25 cellular contexts compared by ENCODE assay signal in genomic region chr5:87383216-87383615, GRCh38. TPM values are rescaled to one million over a fixed set of nuclear protein-coding genes. Genes with fewer than 3 reads are reported as not detected.
A peak's percentile ranks its signal among the peaks of the same experiment; 100 is the strongest.
DNase-seq lines count a peak whose midpoint lies in the region; ATAC-seq, FAIRE-seq and TF ChIP-seq lines count a peak whose summit lies in the region.
"Had no signal": no experiment of that assay in that cellular context is flagged by ENCODE, and none has a peak within 500 bp of the region (broad histone marks: within the 10 kb centered on the region; RNA-seq: fewer than 3 reads in every experiment).

No MANE protein-coding gene starts in this region.

- no peak overlapping the region for H2BK15ac ChIP-seq in IMR-90 (ENCODE audit: low read depth, low read length)

- SMC1A ChIA-PET in GM12878 (lab: Charles Lee; ENCODE audit: uncharacterized antibody, unreplicated experiment) = interaction anchor here (1.5 to 2.7 kb wide), 6 partner anchors 10 to 313 kb away, joined by 4 to 15 read pairs (median 5); no protein-coding TSS in a partner anchor

- no peak overlapping the region for H2AFZ ChIP-seq in IMR-90 (replicated peaks; ENCODE audit: low read length, poor library complexity)
- no peak overlapping the region for H2AFZ ChIP-seq in GM12878 (ENCODE audit: control insufficient read depth, low read depth, low read length)

- FAIRE-seq in GM12878 (lab: Jason Lieb, UNC) = peak; percentile 81
- FAIRE-seq: K562 had no signal

- no peak overlapping the region for H3K56ac ChIP-seq in IMR-90 (ENCODE audit: extremely low read depth, insufficient read depth, low read length)

- H2AK9ac ChIP-seq in IMR-90 (replicated peaks; ENCODE audit: low read depth, low read length, poor library complexity) = no peak overlapping the region

- H3K4me2 ChIP-seq in IMR-90 (ENCODE audit: low read depth, low read length) = no peak overlapping the region
- H3K4me2 ChIP-seq in GM12878 (ENCODE audit: control insufficient read depth, insufficient read depth) = no peak overlapping the region

- H3K27me3 ChIP-seq in BJ (ENCODE audit: control insufficient read depth, insufficient read depth, low read length) = no peaks in the 10 kb centered on the region
- H3K27me3 ChIP-seq in IMR-90 (ENCODE audit: control insufficient read depth, insufficient read depth, low read length) = no peaks in the 10 kb centered on the region
- H3K27me3 ChIP-seq in GM12878 (replicated peaks in 1 of 2; ENCODE audit: control insufficient read depth in 2 of 2, insufficient read depth in 2 of 2, low read length in 1 of 2) = no peaks in the 10 kb centered on the region
- H3K27me3 ChIP-seq: sigmoid colon had no signal

- TF ChIP-seq CTCF in BJ (IDR thresholded peaks at IDR 0.05; ENCODE audit: insufficient read depth, low read depth, low read length) (no peak), IMR-90 (conservative IDR thresholded peaks at IDR 0.05; ENCODE audit: low read depth, low read length) (no peak), GM12878 (IDR thresholded peaks at IDR 0.05 in 2 of 3, conservative IDR thresholded peaks at IDR 0.05 in 1 of 3; ENCODE audit: control insufficient read depth in 2 of 3, extremely low read depth in 1 of 3, insufficient read depth in 1 of 3, low read depth in 3 of 3, low read length in 3 of 3) (no peak), nephron progenitor cell (IDR thresholded peaks at IDR 0.05) (no peak)

- H2AK5ac ChIP-seq in IMR-90 (ENCODE audit: low read depth, low read length) = no peak overlapping the region

- H3K27ac ChIP-seq in IMR-90 (ENCODE audit: insufficient read depth, low read length) = no peak overlapping the region
- no peak overlapping the region for H3K27ac ChIP-seq in GM12878 (ENCODE audit: control insufficient read depth, insufficient read depth)
- H3K27ac ChIP-seq: sigmoid colon, thoracic aorta had no signal

- H2BK20ac ChIP-seq in IMR-90 (ENCODE audit: low read depth, low read length) = no peak overlapping the region

- ATAC-seq in IMR-90 (ENCODE audit: low read depth) (peak; percentile 95), GM12878 (no peak), HG03135 (IDR thresholded peaks at IDR 0.05; ENCODE audit: unreplicated experiment) (no peak), HG02981 (IDR thresholded peaks at IDR 0.05; ENCODE audit: unreplicated experiment) (no peak)
- ATAC-seq: esophagus mucosa; K562; Right ventricle myocardium inferior; stimulated activated effector memory CD8-positive, alpha-beta T cell treated with anti-CD3 and anti-CD28 coated beads, Interleukin-12 subunit alpha, Interleukin-12 subunit beta, amount 100 ng/mL, for 72 hours had no signal

- peak overlapping the region; percentile 59 for H3K27ac Mint-ChIP-seq in nephron progenitor cell
- H3K27ac Mint-ChIP-seq: stimulated activated effector memory CD8-positive, alpha-beta T cell treated with anti-CD3 and anti-CD28 coated beads, Interleukin-12 subunit alpha, Interleukin-12 subunit beta, amount 100 ng/mL, for 72 hours had no signal

- no peak overlapping the region for H4K5ac ChIP-seq in IMR-90 (ENCODE audit: low read depth, low read length)

- H3K4ac ChIP-seq in IMR-90 (ENCODE audit: low read depth, low read length) = no peak overlapping the region

- H3K4me3 Mint-ChIP-seq in nephron progenitor cell = no peak overlapping the region
- H3K4me3 Mint-ChIP-seq: natural killer cell; stimulated activated effector memory CD8-positive, alpha-beta T cell treated with anti-CD3 and anti-CD28 coated beads, Interleukin-12 subunit alpha, Interleukin-12 subunit beta, amount 100 ng/mL, for 72 hours had no signal

- H2BK120ac ChIP-seq in IMR-90 (ENCODE audit: low read depth, low read length) = no peak overlapping the region

- no peak for TF ChIP-seq POLR2A in IMR-90 (IDR thresholded peaks at IDR 0.05; ENCODE audit: low read depth, low read length)
- no peak for TF ChIP-seq POLR2A in GM12878 (IDR thresholded peaks at IDR 0.05; ENCODE audit: low read depth, low read length)

- peaks cover 6% of the 10 kb centered on the region; the same call in 1 of the 2 replicates for H4K20me1 ChIP-seq in IMR-90 (ENCODE audit: insufficient read depth, low read length)
- no peaks in the 10 kb centered on the region for H4K20me1 ChIP-seq in GM12878 (ENCODE audit: control insufficient read depth, insufficient read depth)

- no peak overlapping the region for H3K23ac ChIP-seq in IMR-90 (ENCODE audit: low read depth, low read length)

- POLR2A ChIA-PET in BJ (lab: Charles Lee) = no interaction called here
- POLR2A ChIA-PET in IMR-90 (lab: Charles Lee; ENCODE audit: unreplicated experiment) = interaction anchor here (1.0 kb wide), 1 partner anchor 115 kb away, joined by 4 read pairs; the partner anchor contains the start of gene RASA1
- POLR2A ChIA-PET in GM12878 (lab: Charles Lee) = no interaction called here

- H3K36me3 ChIP-seq in BJ (ENCODE audit: control insufficient read depth, insufficient read depth, low read length) (peaks cover 2% of the 10 kb centered on the region), IMR-90 (ENCODE audit: control insufficient read depth, insufficient read depth, low read length) (peaks cover 18% of the 10 kb centered on the region), GM12878 (ENCODE audit: control insufficient read depth in 2 of 2, insufficient read depth in 2 of 2, low read length in 1 of 2) (peaks cover 0 to 26% of the 10 kb centered on the region in 2 experiments; a peak in 3 of 4 replicates)
- H3K36me3 ChIP-seq: thoracic aorta had no signal

- BruUV-seq in IMR-90 (replicated peaks; lab: Mats Ljungman, UMichigan) (no TSS peak), GM12878 (replicated peaks; lab: Mats Ljungman, UMichigan) (no TSS peak)

- intact Hi-C loops in IMR-90 (cut with micrococcal nuclease) (loop anchor here (1.0 to 5.0 kb wide), 2 partner anchors 115 to 311 kb away; no protein-coding TSS in a partner anchor), GM12878 (cut with micrococcal nuclease; ENCODE audit: unreplicated experiment) (no loop called here)

- H4K91ac ChIP-seq in IMR-90 (ENCODE audit: insufficient read depth, low read depth, low read length) = no peak overlapping the region

- CTCF ChIA-PET in BJ (lab: Yijun Ruan, JAX) (interaction anchor here (1.7 kb wide), 1 partner anchor 313 kb away, joined by 3 read pairs; no protein-coding TSS in a partner anchor), IMR-90 (lab: Yijun Ruan, JAX) (interaction anchor here (0.6 kb wide), 1 partner anchor 271 kb away, joined by 5 read pairs; no protein-coding TSS in a partner anchor), GM12878 (lab: Yijun Ruan, JAX) (interaction anchor here (0.6 to 1.3 kb wide), 3 partner anchors 12 to 1655 kb away, joined by 3 to 4 read pairs (median 3); no protein-coding TSS in a partner anchor)

- no peak overlapping the region for H3K18ac ChIP-seq in IMR-90 (ENCODE audit: low read depth, low read length)

- peaks cover 2% of the 10 kb centered on the region; the same call in 1 of the 2 replicates for H3K9me1 ChIP-seq in IMR-90 (ENCODE audit: insufficient read depth, low read length)

- dilution Hi-C loops in IMR-90 (cut with HindIII; ENCODE audit: low sequenced_read_pairs, unreplicated experiment) = no loop called here

- peaks cover 27% of the 10 kb centered on the region for H3K36me3 Mint-ChIP-seq in nephron progenitor cell (ENCODE audit: low read depth)

- H3K9me3 ChIP-seq in IMR-90 (ENCODE audit: control insufficient read depth, insufficient read depth, low read length) (no peaks in the 10 kb centered on the region), GM12878 (replicated peaks; ENCODE audit: control insufficient read depth, insufficient read depth, low read length) (no peaks in the 10 kb centered on the region)
- H3K9me3 ChIP-seq: sigmoid colon, thoracic aorta had no signal

- peak overlapping the region; percentile 75 for H2BK5ac ChIP-seq in IMR-90 (ENCODE audit: low read depth, low read length, poor library complexity, severe bottlenecking)

- H3K9me3 Mint-ChIP-seq in nephron progenitor cell = no peaks in the 10 kb centered on the region
- H3K9me3 Mint-ChIP-seq: natural killer cell; stimulated activated effector memory CD8-positive, alpha-beta T cell treated with anti-CD3 and anti-CD28 coated beads, Interleukin-12 subunit alpha, Interleukin-12 subunit beta, amount 100 ng/mL, for 72 hours had no signal

- H4K8ac ChIP-seq in IMR-90 (ENCODE audit: low read depth in 2 of 2, low read length in 2 of 2) = no peak overlapping the region; a peak in 1 of 4 replicates

- no peaks in the 10 kb centered on the region for H3K79me2 ChIP-seq in GM12878 (ENCODE audit: control insufficient read depth, insufficient read depth, low read length)

- H3K14ac ChIP-seq in IMR-90 (replicated peaks; ENCODE audit: low read depth, low read length) = no peak overlapping the region

- H3K4me1 ChIP-seq in IMR-90 (ENCODE audit: control insufficient read depth, insufficient read depth, low read length) = peaks cover 5% of the 10 kb centered on the region
- no peaks in the 10 kb centered on the region for H3K4me1 ChIP-seq in GM12878 (ENCODE audit: control insufficient read depth, insufficient read depth, low read length)

- DNase-seq in BJ (ENCODE audit: low read depth) = peak; percentile 38
- peak; percentile 82 for DNase-seq in IMR-90
- no peak for DNase-seq in GM12878 (ENCODE audit: low read depth, low spot score)
- DNase-seq in nephron progenitor cell = no peak
- no peak for DNase-seq in activated CD4-positive, alpha-beta T cell treated with anti-CD3 and anti-CD28 coated beads for 4 hours
- DNase-seq in DMS153 (lab: John Stamatoyannopoulos, UW) = no peak
- DNase-seq: activated naive CD4-positive, alpha-beta T cell; AML-193; aorta; DMS79 treated with DMSO at 0.1 percent for 48 hours; effector CD8-positive, alpha-beta T cell; natural killer cell; NCI-H1694; NCI-H2171 treated with DMSO at 0.1 percent for 48 hours; NCI-H526; posterior cingulate gyrus; sigmoid colon; T-helper 1 cell had no signal

- H3K27me3 Mint-ChIP-seq in nephron progenitor cell (ENCODE audit: low read depth, poor library complexity) = no peaks in the 10 kb centered on the region

- no peaks in the 10 kb centered on the region for H3K4me1 Mint-ChIP-seq in nephron progenitor cell
- H3K4me1 Mint-ChIP-seq: natural killer cell; stimulated activated effector memory CD8-positive, alpha-beta T cell treated with anti-CD3 and anti-CD28 coated beads, Interleukin-12 subunit alpha, Interleukin-12 subunit beta, amount 100 ng/mL, for 72 hours had no signal

- WGBS in IMR-90 (ENCODE audit: extremely low coverage in 2 of 2, insufficient read length in 1 of 2), 2 experiments = no CpG with 5 or more reads among the region's 1 CpG
- 96% methylated on average over 1 of the region's 1 CpG for WGBS in GM12878 (ENCODE audit: insufficient coverage, insufficient replicate concordance, low lambda C conversion rate, missing lambda C conversion rate)

- RAD21 ChIA-PET in GM12878 (lab: Charles Lee; ENCODE audit: unreplicated experiment) = interaction anchor here (0.9 to 1.4 kb wide), 2 partner anchors 17 to 314 kb away, joined by 3 to 4 read pairs; no protein-coding TSS in a partner anchor

- H3K9ac ChIP-seq in IMR-90 (ENCODE audit: low read depth, low read length) (no peak overlapping the region), GM12878 (ENCODE audit: control insufficient read depth, insufficient read depth, low read length) (no peak overlapping the region)

- TF ChIP-seq RAD21 in IMR-90 (IDR thresholded peaks at IDR 0.05; ENCODE audit: low read length) (no peak), GM12878 (IDR thresholded peaks at IDR 0.05; ENCODE audit: insufficient read depth, low read depth, low read length) (no peak)

- in situ Hi-C loops in IMR-90 (cut with MboI; ENCODE audit: low sequenced_read_pairs) = no loop called here
- in situ Hi-C loops in GM12878 (cut with MboI) = no loop called here

- peaks cover 15 to 39% of the 10 kb centered on the region in 2 experiments for H3K79me1 ChIP-seq in IMR-90 (ENCODE audit: low read depth in 1 of 2, low read length in 2 of 2)

- TF ChIP-seq EP300 in GM12878 (IDR thresholded peaks at IDR 0.05; ENCODE audit: borderline replicate concordance in 1 of 2, control insufficient read depth in 1 of 2, low read depth in 2 of 2, low read length in 2 of 2) = no peak

- H3K4me3 ChIP-seq in BJ (ENCODE audit: low read depth, low read length) (no peak overlapping the region), IMR-90 (ENCODE audit: insufficient read depth, low read depth, low read length) (no peak overlapping the region), GM12878 (no peak overlapping the region)
- H3K4me3 ChIP-seq: K562, sigmoid colon, thoracic aorta had no signal

RNA-seq across cellular contexts. Expression of gene CCNH, which starts 29.5 kb away (rescaled TPM):
- polyA plus RNA-seq in BJ (2011; rRNA removed) (53.8 and 62.0 TPM in 2 replicates), IMR-90 (2012; rRNA removed) (36.0 and 37.4 TPM in 2 replicates), GM12878 (2011; rRNA removed) (73.8 and 103 TPM in 2 replicates), GM12878 (2014; fragmentation: Illumina TruSeq; extraction: Trizol) (85.5 and 102 TPM in 2 replicates), GM12878 (2014; fragmentation: Nextera tagmentation; extraction: Ambion mirVana) (100 to 1,000 TPM; 110 to 116 TPM), GM12878 (2014; rRNA removed) (61.4 and 72.7 TPM in 2 replicates), GM12878 (2016; fragmentation: Nextera tagmentation; extraction: Ambion mirVana) (10 to 100 TPM; 76.5 to 88.3 TPM)
- 55.5 and 89.3 TPM in 2 replicates for polyA minus RNA-seq in BJ (2011; rRNA and poly(A)+ RNA removed)
- total RNA-seq in IMR-90 (2012; rRNA removed) (97.8 and 100 TPM in 2 replicates), GM12878 (2014; rRNA removed) (77.2 and 88.9 TPM in 2 replicates), GM12878 (2014; rRNA removed; fragmentation: Illumina TruSeq; extraction: Trizol) (92.5 and 94.5 TPM in 2 replicates), GM12878 (2021) (43.9 and 46.8 TPM in 2 replicates)
- polyA plus RNA-seq in IMR-90 (2012; cell fraction: cytosol; rRNA removed) = 22.5 and 31.2 TPM in 2 replicates
- polyA plus RNA-seq in IMR-90 (2012; cell fraction: nucleus; rRNA removed; ENCODE audit: low replicate concordance) = 24.1 and 64.0 TPM in 2 replicates
- total RNA-seq in GM12878 (2013; cell fraction: nucleolus; rRNA removed) = 238 and 249 TPM in 2 replicates
- polyA plus RNA-seq in GM12878 (2011; ENCODE audit: low read depth) = 20.0 TPM
- polyA plus RNA-seq in GM12878 (2011; cell fraction: cytosol; rRNA removed) = 44.3 and 45.5 TPM in 2 replicates
- 64.4 and 64.6 TPM in 2 replicates for polyA plus RNA-seq in GM12878 (2011; cell fraction: nucleus; rRNA removed)
- 36.2 and 37.1 TPM in 2 replicates for polyA plus RNA-seq in GM12878 (2012)
- 105 and 113 TPM in 2 replicates for polyA minus RNA-seq in GM12878 (2011; rRNA and poly(A)+ RNA removed)
- 16.3 and 31.5 TPM in 2 replicates for polyA minus RNA-seq in GM12878 (2011; cell fraction: cytosol; rRNA and poly(A)+ RNA removed)
- polyA minus RNA-seq in GM12878 (2011; cell fraction: nucleus; rRNA and poly(A)+ RNA removed) = 155 and 236 TPM in 2 replicates

Comparison
In these comparisons a context has a peak if more than half of its experiments do, and no peak if none do; other contexts are left out.
1. DNase-seq: peak in BJ (single experiment) and IMR-90 (single experiment); none in GM12878 (single experiment), nephron progenitor cell (single experiment), activated CD4-positive, alpha-beta T cell treated with anti-CD3 and anti-CD28 coated beads for 4 hours (0 of 2) and DMS153 (single experiment).